Comparison of ENCODE assay signal across 21 cellular contexts in the genomic region with DNA sequence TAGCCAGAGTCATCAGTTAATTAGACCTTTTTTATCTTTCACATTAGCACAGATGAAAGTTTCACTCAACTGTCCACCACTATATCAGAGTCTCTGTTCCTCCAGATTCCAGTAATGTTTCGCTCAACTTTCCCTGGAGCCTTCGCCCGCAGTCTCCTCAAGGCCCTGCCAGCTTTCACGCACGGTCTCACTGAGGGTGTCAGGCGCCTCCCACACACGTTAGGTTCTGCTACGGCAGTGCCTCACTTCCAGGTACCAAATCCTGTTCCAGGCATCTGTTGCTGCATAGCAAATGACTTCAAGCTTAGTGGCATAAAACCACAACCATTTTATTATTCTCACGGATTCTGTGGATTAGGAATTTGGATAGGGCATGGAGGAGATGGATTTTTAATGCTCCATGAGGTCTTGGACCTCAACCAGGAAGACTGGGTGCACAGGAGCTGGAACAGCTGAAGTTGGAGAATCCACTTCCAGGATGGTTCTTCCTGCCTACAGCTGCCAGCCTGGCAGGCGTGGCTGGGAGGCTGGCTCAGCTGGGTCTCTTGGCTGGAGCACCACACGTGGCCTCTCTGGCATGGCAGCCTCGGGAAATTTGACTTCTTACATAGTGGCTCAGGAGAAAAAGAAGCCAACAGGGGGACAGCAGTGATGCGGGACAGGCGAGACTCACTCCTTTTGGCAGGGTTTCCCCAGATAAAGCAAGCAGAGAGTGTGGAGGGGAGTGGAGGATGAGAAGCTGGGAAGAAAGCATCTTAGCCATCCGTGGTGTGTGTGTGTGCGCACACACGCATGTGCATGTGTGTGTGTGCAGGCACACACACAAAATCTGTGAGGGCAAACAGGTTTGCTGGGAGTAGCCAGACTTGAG. TPM values are rescaled to one million over a fixed set of nuclear protein-coding genes. Genes with fewer than 3 reads are reported as not detected.
DNase-seq lines count a peak whose midpoint lies in the region; ATAC-seq and TF ChIP-seq lines count a peak whose summit lies in the region.
"Had no signal": no experiment of that assay in that cellular context is flagged by ENCODE, and none has a peak within 500 bp of the region (broad histone marks: within the 10 kb centered on the region; RNA-seq: fewer than 3 reads in every experiment).

No MANE protein-coding gene starts in this region.

- no peak overlapping the region for H3K27ac ChIP-seq in spleen
- H3K27ac ChIP-seq: Peyer's patch, upper lobe of left lung had no signal

- DNase-seq in activated CD8-positive, alpha-beta memory T cell treated with anti-CD3 and anti-CD28 coated beads, Interleukin-2, amount 50 U/mL, for 48 hours: peak; percentile 29
- DNase-seq in activated CD8-positive, alpha-beta memory T cell treated with anti-CD3 and anti-CD28 coated beads, Interleukin-2, amount 50 U/mL, for 4 hours: no peak
- DNase-seq in RPMI7951 (ENCODE audit: low read depth) (peak; percentile 29), islet precursor cell (peak; percentile 48), spleen (peak; percentile 31), mesenteric fat pad (ENCODE audit: low spot score) (no peak)
- DNase-seq in stimulated activated CD4-positive, alpha-beta T cell treated with anti-CD3 and anti-CD28 coated beads, Interleukin-15, amount 100 ng/mL, for 24 hours: no peak
- DNase-seq: activated CD4-positive, alpha-beta T cell treated with anti-CD3 and anti-CD28 coated beads for 1 hour; activated naive CD4-positive, alpha-beta T cell treated with Interleukin-2 at 50 U/mL for 16 hours; C1 segment of cervical spinal cord; cerebellar nuclear complex; effector memory CD8-positive, alpha-beta T cell; NCI-H187 treated with DMSO at 0.1 percent for 48 hours; Peyer's patch; stimulated activated naive CD8-positive, alpha-beta T cell treated with anti-CD3 and anti-CD28 coated beads, Interleukin-15, Interleukin-2, amounts not matched to agents 100 U/mL and 50 U/mL, for 24 hours; T-helper 9 cell; upper lobe of left lung had no signal

- ATAC-seq in HG03571 (IDR thresholded peaks at IDR 0.05; ENCODE audit: unreplicated experiment): no peak
- ATAC-seq: effector memory CD8-positive, alpha-beta T cell; SK-N-SH treated with all-trans-retinoic acid at 6 μM for 48 hours; stimulated activated naive CD8-positive, alpha-beta T cell treated with anti-CD3 and anti-CD28 coated beads, Interleukin-15, Interleukin-2, amounts not matched to agents 100 U/mL and 50 U/mL, for 24 hours had no signal

- WGBS in spleen, 5 donors: 77 to 84% (median 82%) methylated on average over 17 of the region's 17 CpGs

- no peak for TF ChIP-seq POLR2A in spleen (IDR thresholded peaks at IDR 0.05)

- no peaks in the 10 kb centered on the region for H3K36me3 ChIP-seq in spleen
- H3K36me3 ChIP-seq: Peyer's patch, upper lobe of left lung had no signal

- H3K4me1 ChIP-seq in spleen: peaks cover 0 to 24% (median 8%) of the 10 kb centered on the region in 6 donors

- peaks cover 0 to 32% (median 0%) of the 10 kb centered on the region in 7 donors for H3K27me3 ChIP-seq in spleen (replicated peaks in 1 of 7)
- H3K27me3 ChIP-seq: Peyer's patch, upper lobe of left lung had no signal

- intact Hi-C loops in spleen (cut with DNase I; ENCODE audit: low total_unique reads): loop anchor here (10.0 kb wide), 1 partner anchor 201 kb away; no protein-coding TSS in a partner anchor

- H3K4me3 ChIP-seq in spleen: no peak overlapping the region
- H3K4me3 ChIP-seq: Peyer's patch, upper lobe of left lung had no signal

- H3K9me3 ChIP-seq in spleen: no peaks in the 10 kb centered on the region
- H3K9me3 ChIP-seq: Peyer's patch, upper lobe of left lung had no signal

- no peak for TF ChIP-seq CTCF in spleen (IDR thresholded peaks at IDR 0.05 in 8 of 11, conservative IDR thresholded peaks at IDR 0.05 in 3 of 11)

RNA-seq across cellular contexts. Expression of a gene that starts 21.3 kb away (rescaled TPM):
- total RNA-seq in RPMI7951 (2014; rRNA removed; shearing (Covaris generic)): 2.9 and 5.6 TPM in 2 replicates
- 1 to 10 TPM; 4.8 to 7.4 (median 5.3) TPM for total RNA-seq in spleen
- 1 to 10 TPM; 3.3 to 5.1 (median 4.6) TPM for polyA plus RNA-seq in spleen
- 3.0 TPM for total RNA-seq in mesenteric fat pad

RNA-seq across cellular contexts. Expression of a gene that starts 36.0 kb away (rescaled TPM):
- 5.0 and 5.7 TPM in 2 replicates for total RNA-seq in RPMI7951 (2014; rRNA removed; shearing (Covaris generic))
- 10 to 100 TPM; 19.9 to 29.4 (median 23.6) TPM for total RNA-seq in spleen
- 10 to 100 TPM in 1 of 3 donors, 1 to 10 TPM in 2; 3.6 to 15.3 (median 7.0) TPM for polyA plus RNA-seq in spleen
- 44.3 TPM for total RNA-seq in mesenteric fat pad

RNA-seq across cellular contexts. Expression of a gene that starts 39.5 kb away (rescaled TPM):
- total RNA-seq in RPMI7951 (2014; rRNA removed; shearing (Covaris generic)): 0.98 and 1.2 TPM in 2 replicates
- total RNA-seq in spleen (1 to 10 TPM in 4 of 7 donors, under 1 TPM in 2, not detected in 1; 0.09 to 3.2 (median 1.7) TPM), mesenteric fat pad (0.35 TPM)
- polyA plus RNA-seq in spleen: under 1 TPM; 0.04 to 0.19 (median 0.17) TPM
- total RNA-seq: A673, kidney epithelial cell had no signal

Comparison
In these comparisons a context has a peak if more than half of its experiments do, and no peak if none do; other contexts are left out.
1. DNase-seq: peak in activated CD8-positive, alpha-beta memory T cell treated with anti-CD3 and anti-CD28 coated beads, Interleukin-2, amount 50 U/mL, for 48 hours (single experiment), RPMI7951 (single experiment), islet precursor cell (single experiment) and spleen (single experiment); none in activated CD8-positive, alpha-beta memory T cell treated with anti-CD3 and anti-CD28 coated beads, Interleukin-2, amount 50 U/mL, for 4 hours (single experiment), stimulated activated CD4-positive, alpha-beta T cell treated with anti-CD3 and anti-CD28 coated beads, Interleukin-15, amount 100 ng/mL, for 24 hours (single experiment) and mesenteric fat pad (single experiment).